8 cellular contexts compared by ENCODE assay signal in genomic region chr9:37801287-37801850, GRCh38. TPM values are rescaled to one million over a fixed set of nuclear protein-coding genes. Genes with fewer than 3 reads are reported as not detected.
DNase-seq lines count a peak whose midpoint lies in the region; ATAC-seq, FAIRE-seq and TF ChIP-seq lines count a peak whose summit lies in the region.

No MANE protein-coding gene starts in this region.

- in situ Hi-C loops in HepG2 (cut with HindIII; ENCODE audit: extremely low pct_ligation_motif_present, low pct_unique_long_range_greater_than_20kb), result no loop called here

- no peaks in the 10 kb centered on the region for H3K27me3 Mint-ChIP-seq in T-helper 2 cell treated with Interferon-gamma antibody and Interleukin-4, amounts not matched to agents 5 μg/mL and 100 μg/mL, for 36 hours (ENCODE audit: low read depth)
- H3K27me3 Mint-ChIP-seq in stimulated activated naive B cell treated with anti-CD40 and anti-IgM and Interleukin-4, amounts not matched to agents 10 μg/mL and 1 μg/mL and 100 μg/mL, for 72 hours, result no peaks in the 10 kb centered on the region

- H3K4me1 ChIP-seq in Peyer's patch (peaks cover 0 to 24% (median 16%) of the 10 kb centered on the region in 4 donors), HepG2 (ENCODE audit: insufficient read depth, low read length) (peaks cover 32% of the 10 kb centered on the region)

- POLR2A ChIA-PET in HepG2 (lab: Yijun Ruan, JAX), result interaction anchor here (0.6 to 1.8 kb wide), 6 partner anchors 13 to 819 kb away, joined by 3 to 29 read pairs (median 3); partner anchors contain the start of genes ANKRD18A, EXOSC3 and ZBTB5

- peaks cover 33% of the 10 kb centered on the region for H3K4me1 Mint-ChIP-seq in T-helper 2 cell treated with Interferon-gamma antibody and Interleukin-4, amounts not matched to agents 5 μg/mL and 100 μg/mL, for 36 hours (ENCODE audit: low read depth)
- H3K4me1 Mint-ChIP-seq in stimulated activated naive B cell treated with anti-CD40 and anti-IgM and Interleukin-4, amounts not matched to agents 10 μg/mL and 1 μg/mL and 100 μg/mL, for 72 hours, result peaks cover 18 to 30% of the 10 kb centered on the region in 2 donors

- no peaks in the 10 kb centered on the region for H3K9me3 Mint-ChIP-seq in T-helper 2 cell treated with Interferon-gamma antibody and Interleukin-4, amounts not matched to agents 5 μg/mL and 100 μg/mL, for 36 hours
- no peaks in the 10 kb centered on the region for H3K9me3 Mint-ChIP-seq in stimulated activated naive B cell treated with anti-CD40 and anti-IgM and Interleukin-4, amounts not matched to agents 10 μg/mL and 1 μg/mL and 100 μg/mL, for 72 hours

- peaks cover 10% of the 10 kb centered on the region for H3K36me3 Mint-ChIP-seq in T-helper 2 cell treated with Interferon-gamma antibody and Interleukin-4, amounts not matched to agents 5 μg/mL and 100 μg/mL, for 36 hours (ENCODE audit: low read depth)
- peaks cover 3 to 25% of the 10 kb centered on the region in 2 donors for H3K36me3 Mint-ChIP-seq in stimulated activated naive B cell treated with anti-CD40 and anti-IgM and Interleukin-4, amounts not matched to agents 10 μg/mL and 1 μg/mL and 100 μg/mL, for 72 hours

- H3K9me3 ChIP-seq in Peyer's patch (no peaks in the 10 kb centered on the region), HepG2 (ENCODE audit: low read length) (no peaks in the 10 kb centered on the region)

- no peak for TF ChIP-seq POLR2A in Peyer's patch (IDR thresholded peaks at IDR 0.05)
- TF ChIP-seq POLR2A in HepG2 (IDR thresholded peaks at IDR 0.05; ENCODE audit: insufficient read depth in 1 of 2, low read depth in 2 of 2, low read length in 2 of 2), result no peak

- TF ChIP-seq EP300 in HepG2 (IDR thresholded peaks at IDR 0.05; ENCODE audit: low read depth in 2 of 2, low read length in 2 of 2) (no peak), HepG2 (CRISPR knock-in tag; IDR thresholded peaks at IDR 0.05; ENCODE audit: borderline replicate concordance) (no peak)

- intact Hi-C loops in HepG2 (cut with micrococcal nuclease; ENCODE audit: unreplicated experiment), result no loop called here

- H3K27ac Mint-ChIP-seq in T-helper 2 cell treated with Interferon-gamma antibody and Interleukin-4, amounts not matched to agents 5 μg/mL and 100 μg/mL, for 36 hours, result peak overlapping the region; percentile 73
- H3K27ac Mint-ChIP-seq in stimulated activated naive B cell treated with anti-CD40 and anti-IgM and Interleukin-4, amounts not matched to agents 10 μg/mL and 1 μg/mL and 100 μg/mL, for 72 hours, result peak overlapping the region; percentile 95

- peak overlapping the region; percentile 86 for H3K4me3 Mint-ChIP-seq in T-helper 2 cell treated with Interferon-gamma antibody and Interleukin-4, amounts not matched to agents 5 μg/mL and 100 μg/mL, for 36 hours
- peak overlapping the region; percentile 91 to 94 for H3K4me3 Mint-ChIP-seq in stimulated activated naive B cell treated with anti-CD40 and anti-IgM and Interleukin-4, amounts not matched to agents 10 μg/mL and 1 μg/mL and 100 μg/mL, for 72 hours

- CTCF ChIA-PET in HepG2 (lab: Yijun Ruan, JAX; ENCODE audit: low intra/inter-chr PET ratio, low total read pairs), result interaction anchor here (1.9 kb wide), 1 partner anchor 16 kb away, joined by 4 read pairs; no protein-coding TSS in a partner anchor

- peak; percentile 10; the same call in 1 of the 2 replicates for TF ChIP-seq RAD21 in HepG2 (CRISPR knock-in tag; IDR thresholded peaks at IDR 0.05)

- TF ChIP-seq CTCF in Peyer's patch (IDR thresholded peaks at IDR 0.05) (no peak), bronchial epithelial cell (IDR thresholded peaks at IDR 0.05; ENCODE audit: insufficient read depth, low read length, severe bottlenecking) (no peak), HepG2 (CRISPR knock-in tag; IDR thresholded peaks at IDR 0.05) (no peak), GM10266 (IDR thresholded peaks at IDR 0.05; ENCODE audit: control insufficient read depth, insufficient read depth, low read depth, missing control alignments) (no peak)

- H3K4me3 ChIP-seq in Peyer's patch (peak overlapping the region; percentile 66 to 90 (median 87)), bronchial epithelial cell (ENCODE audit: low read depth, low read length) (peak overlapping the region; percentile 57), HepG2 (replicated peaks in 1 of 3; ENCODE audit: insufficient read depth in 1 of 3, low read depth in 2 of 3, low read length in 3 of 3) (peak overlapping the region; percentile 93 to 96 (median 94))

- H3K36me3 ChIP-seq in Peyer's patch (no peaks in the 10 kb centered on the region), bronchial epithelial cell (ENCODE audit: control insufficient read depth, insufficient read depth, low read length) (no peaks in the 10 kb centered on the region), HepG2 (replicated peaks in 1 of 2; ENCODE audit: control insufficient read depth in 1 of 2, insufficient read depth in 2 of 2, low read length in 2 of 2) (no peaks in the 10 kb centered on the region)

- DNase-seq in T-helper 2 cell treated with Interferon-gamma antibody and Interleukin-4, amounts not matched to agents 5 μg/mL and 100 μg/mL, for 36 hours (ENCODE audit: low spot score), result peak; percentile 39
- no peak for DNase-seq in T-helper 2 cell
- DNase-seq in Peyer's patch, result peak; percentile 20 to 73 (median 51)
- DNase-seq in bronchial epithelial cell (ENCODE audit: low read depth), result peak; percentile 22
- DNase-seq in HepG2 (ENCODE audit: low spot score), result no peak
- no peak for DNase-seq in stimulated activated naive B cell treated with anti-CD40 and anti-IgM and Interleukin-4, amounts not matched to agents 10 μg/mL and 1 μg/mL and 100 μg/mL, for 72 hours
- DNase-seq in GM10266 (ENCODE audit: extremely low spot score), result no peak

- ATAC-seq in HG02943 (IDR thresholded peaks at IDR 0.05; ENCODE audit: low read depth, unreplicated experiment), result peak; percentile 26
- peak; percentile 76 for ATAC-seq in HepG2
- ATAC-seq in stimulated activated naive B cell treated with anti-CD40 and anti-IgM and Interleukin-4, amounts not matched to agents 10 μg/mL and 1 μg/mL and 100 μg/mL, for 72 hours (replicated peaks), result peak; percentile 50 to 54

- peak overlapping the region; percentile 88 for H3K9ac ChIP-seq in HepG2 (ENCODE audit: insufficient read depth, low read depth, low read length)

- peak overlapping the region; percentile 98 for H3K4me2 ChIP-seq in HepG2 (ENCODE audit: low read depth, low read length)

- under 1% methylated on average over 22 of the region's 45 CpGs for WGBS in HepG2 (ENCODE audit: low lambda C conversion rate)

- H4K20me1 ChIP-seq in HepG2 (ENCODE audit: insufficient read depth, low read length), result peaks cover 12% of the 10 kb centered on the region; the same call in 1 of the 2 replicates

- H3K79me2 ChIP-seq in HepG2 (ENCODE audit: insufficient read depth, low read length), result peaks cover 37% of the 10 kb centered on the region

- H3K27me3 ChIP-seq in Peyer's patch (no peaks in the 10 kb centered on the region), bronchial epithelial cell (ENCODE audit: control insufficient read depth, insufficient read depth, low read length) (no peaks in the 10 kb centered on the region), HepG2 (ENCODE audit: control insufficient read depth in 1 of 2, insufficient read depth in 2 of 2, low read length in 2 of 2) (no peaks in the 10 kb centered on the region)

- H3K27ac ChIP-seq in Peyer's patch (peak overlapping the region; percentile 75 to 90 (median 86)), HepG2 (ENCODE audit: extremely low read length, insufficient read depth, low read length) (peak overlapping the region; percentile 89)

- FAIRE-seq in bronchial epithelial cell (lab: Jason Lieb, UNC) (no peak), HepG2 (lab: Jason Lieb, UNC) (no peak)

- no peak overlapping the region for H2AFZ ChIP-seq in HepG2 (ENCODE audit: low read length)

- no TSS peak for BruUV-seq in HepG2 (replicated peaks; lab: Mats Ljungman, UMichigan)

RNA-seq across cellular contexts. Expression of gene DCAF10, which starts 0.8 kb away (rescaled TPM):
- total RNA-seq in Peyer's patch, result 10 to 100 TPM; 23.4 to 84.2 (median 32.8) TPM
- total RNA-seq in bronchial epithelial cell, result 24.7 and 29.5 TPM in 2 replicates
- total RNA-seq in HepG2 (2016; rRNA removed; fragmentation: Illumina TruSeq; extraction: Trizol), result 9.2 and 13.5 TPM in 2 replicates
- total RNA-seq in HepG2 (2016; cell fraction: cytosol; rRNA removed; fragmentation: Illumina TruSeq; extraction: Trizol; ENCODE audit: low read depth), result 6.0 and 8.2 TPM in 2 replicates
- 10.4 and 11.0 TPM in 2 replicates for total RNA-seq in HepG2 (2016; cell fraction: insoluble cytoplasmic fraction; rRNA removed; fragmentation: Illumina TruSeq; extraction: Trizol)
- total RNA-seq in HepG2 (2016; cell fraction: membrane; rRNA removed; fragmentation: Illumina TruSeq; extraction: Trizol), result 16.1 and 19.8 TPM in 2 replicates
- total RNA-seq in HepG2 (2016; cell fraction: nucleus; rRNA removed; fragmentation: Illumina TruSeq; extraction: Trizol), result 7.2 and 8.2 TPM in 2 replicates
- 20.2 and 20.3 TPM in 2 replicates for polyA plus RNA-seq in HepG2 (2011; rRNA removed)
- 11.6 and 13.6 TPM in 2 replicates for polyA plus RNA-seq in HepG2 (2011; cell fraction: cytosol; rRNA removed)
- polyA plus RNA-seq in HepG2 (2011; cell fraction: nucleus; rRNA removed), result 6.9 and 9.9 TPM in 2 replicates
- 15.4 and 17.6 TPM in 2 replicates for polyA plus RNA-seq in HepG2 (2012)
- polyA plus RNA-seq in HepG2 (2016; cell fraction: cytosol; fragmentation: Illumina TruSeq; extraction: Trizol; ENCODE audit: low read depth), result 9.8 and 10.5 TPM in 2 replicates
- polyA plus RNA-seq in HepG2 (2016; cell fraction: insoluble cytoplasmic fraction; fragmentation: Illumina TruSeq; extraction: Trizol; ENCODE audit: low read depth), result 11.4 and 13.3 TPM in 2 replicates
- 15.7 and 16.5 TPM in 2 replicates for polyA plus RNA-seq in HepG2 (2016; cell fraction: membrane; fragmentation: Illumina TruSeq; extraction: Trizol; ENCODE audit: low read depth)
- polyA plus RNA-seq in HepG2 (2016; cell fraction: nucleus; fragmentation: Illumina TruSeq; extraction: Trizol; ENCODE audit: insufficient read depth, low read depth), result 8.7 and 9.6 TPM in 2 replicates
- polyA minus RNA-seq in HepG2 (2011; rRNA and poly(A)+ RNA removed; ENCODE audit: low replicate concordance), result 36.6 and 47.8 TPM in 2 replicates
- 16.3 and 18.7 TPM in 2 replicates for polyA minus RNA-seq in HepG2 (2011; cell fraction: cytosol; rRNA and poly(A)+ RNA removed)
- polyA minus RNA-seq in HepG2 (2011; cell fraction: nucleus; rRNA and poly(A)+ RNA removed), result 19.4 and 21.5 TPM in 2 replicates

RNA-seq across cellular contexts. Expression of gene EXOSC3, which starts 16.5 kb away (rescaled TPM):
- 10 to 100 TPM; 32.0 to 63.5 (median 44.7) TPM for total RNA-seq in Peyer's patch
- 25.8 and 37.0 TPM in 2 replicates for total RNA-seq in bronchial epithelial cell
- 68.7 and 98.1 TPM in 2 replicates for total RNA-seq in HepG2 (2016; rRNA removed; fragmentation: Illumina TruSeq; extraction: Trizol)
- 16.9 and 18.1 TPM in 2 replicates for total RNA-seq in HepG2 (2016; cell fraction: cytosol; rRNA removed; fragmentation: Illumina TruSeq; extraction: Trizol; ENCODE audit: low read depth)
- total RNA-seq in HepG2 (2016; cell fraction: insoluble cytoplasmic fraction; rRNA removed; fragmentation: Illumina TruSeq; extraction: Trizol), result 74.8 and 108 TPM in 2 replicates
- 26.9 and 30.0 TPM in 2 replicates for total RNA-seq in HepG2 (2016; cell fraction: membrane; rRNA removed; fragmentation: Illumina TruSeq; extraction: Trizol)
- total RNA-seq in HepG2 (2016; cell fraction: nucleus; rRNA removed; fragmentation: Illumina TruSeq; extraction: Trizol), result 36.8 and 38.1 TPM in 2 replicates
- 12.0 and 17.5 TPM in 2 replicates for polyA plus RNA-seq in HepG2 (2011; rRNA removed)
- polyA plus RNA-seq in HepG2 (2011; cell fraction: cytosol; rRNA removed), result 17.7 and 19.6 TPM in 2 replicates
- polyA plus RNA-seq in HepG2 (2011; cell fraction: nucleus; rRNA removed), result 19.9 and 35.1 TPM in 2 replicates
- polyA plus RNA-seq in HepG2 (2012), result 20.1 and 33.0 TPM in 2 replicates
- polyA plus RNA-seq in HepG2 (2016; cell fraction: cytosol; fragmentation: Illumina TruSeq; extraction: Trizol; ENCODE audit: low read depth), result 18.6 and 21.1 TPM in 2 replicates
- 115 and 129 TPM in 2 replicates for polyA plus RNA-seq in HepG2 (2016; cell fraction: insoluble cytoplasmic fraction; fragmentation: Illumina TruSeq; extraction: Trizol; ENCODE audit: low read depth)
- polyA plus RNA-seq in HepG2 (2016; cell fraction: membrane; fragmentation: Illumina TruSeq; extraction: Trizol; ENCODE audit: low read depth), result 21.5 and 24.3 TPM in 2 replicates
- 42.9 and 51.0 TPM in 2 replicates for polyA plus RNA-seq in HepG2 (2016; cell fraction: nucleus; fragmentation: Illumina TruSeq; extraction: Trizol; ENCODE audit: insufficient read depth, low read depth)
- 22.5 and 25.4 TPM in 2 replicates for polyA minus RNA-seq in HepG2 (2011; rRNA and poly(A)+ RNA removed; ENCODE audit: low replicate concordance)
- polyA minus RNA-seq in HepG2 (2011; cell fraction: cytosol; rRNA and poly(A)+ RNA removed), result 18.1 and 24.0 TPM in 2 replicates
- 78.7 and 105 TPM in 2 replicates for polyA minus RNA-seq in HepG2 (2011; cell fraction: nucleus; rRNA and poly(A)+ RNA removed)

RNA-seq across cellular contexts. Expression of gene TRMT10B, which starts 47.8 kb away (rescaled TPM):
- total RNA-seq in Peyer's patch (10 to 100 TPM in 3 of 4 donors, 1 to 10 TPM in 1; 3.3 to 33.0 (median 16.1) TPM), bronchial epithelial cell (3.2 TPM in 2 replicates), HepG2 (2016; rRNA removed; fragmentation: Illumina TruSeq; extraction: Trizol) (3.1 and 3.3 TPM in 2 replicates)
- total RNA-seq in HepG2 (2016; cell fraction: cytosol; rRNA removed; fragmentation: Illumina TruSeq; extraction: Trizol; ENCODE audit: low read depth), result 3.1 and 3.5 TPM in 2 replicates
- total RNA-seq in HepG2 (2016; cell fraction: insoluble cytoplasmic fraction; rRNA removed; fragmentation: Illumina TruSeq; extraction: Trizol), result 2.8 and 2.9 TPM in 2 replicates
- 2.1 and 2.3 TPM in 2 replicates for total RNA-seq in HepG2 (2016; cell fraction: membrane; rRNA removed; fragmentation: Illumina TruSeq; extraction: Trizol)
- 3.1 and 4.0 TPM in 2 replicates for total RNA-seq in HepG2 (2016; cell fraction: nucleus; rRNA removed; fragmentation: Illumina TruSeq; extraction: Trizol)
- 3.9 TPM in 2 replicates for polyA plus RNA-seq in HepG2 (2011; rRNA removed)
- polyA plus RNA-seq in HepG2 (2011; cell fraction: cytosol; rRNA removed), result 1.6 and 2.4 TPM in 2 replicates
- 3.8 and 5.7 TPM in 2 replicates for polyA plus RNA-seq in HepG2 (2011; cell fraction: nucleus; rRNA removed)
- polyA plus RNA-seq in HepG2 (2012), result 3.7 and 4.8 TPM in 2 replicates
- 1.0 and 1.2 TPM in 2 replicates for polyA plus RNA-seq in HepG2 (2016; cell fraction: cytosol; fragmentation: Illumina TruSeq; extraction: Trizol; ENCODE audit: low read depth)
- 4.5 TPM in 2 replicates for polyA plus RNA-seq in HepG2 (2016; cell fraction: insoluble cytoplasmic fraction; fragmentation: Illumina TruSeq; extraction: Trizol; ENCODE audit: low read depth)
- polyA plus RNA-seq in HepG2 (2016; cell fraction: membrane; fragmentation: Illumina TruSeq; extraction: Trizol; ENCODE audit: low read depth), result 1.7 and 1.9 TPM in 2 replicates
- 7.2 and 8.2 TPM in 2 replicates for polyA plus RNA-seq in HepG2 (2016; cell fraction: nucleus; fragmentation: Illumina TruSeq; extraction: Trizol; ENCODE audit: insufficient read depth, low read depth)
- polyA minus RNA-seq in HepG2 (2011; rRNA and poly(A)+ RNA removed; ENCODE audit: low replicate concordance), result 2.0 and 3.6 TPM in 2 replicates
- 1.7 and 2.2 TPM in 2 replicates for polyA minus RNA-seq in HepG2 (2011; cell fraction: cytosol; rRNA and poly(A)+ RNA removed)
- 7.2 and 10.3 TPM in 2 replicates for polyA minus RNA-seq in HepG2 (2011; cell fraction: nucleus; rRNA and poly(A)+ RNA removed)

Comparison
In these comparisons a context has a peak if more than half of its experiments do, and no peak if none do; other contexts are left out.
1. DNase-seq: peak in T-helper 2 cell treated with Interferon-gamma antibody and Interleukin-4, amounts not matched to agents 5 μg/mL and 100 μg/mL, for 36 hours (single experiment), Peyer's patch (3 of 3) and bronchial epithelial cell (single experiment); none in T-helper 2 cell (0 of 5), HepG2 (single experiment), stimulated activated naive B cell treated with anti-CD40 and anti-IgM and Interleukin-4, amounts not matched to agents 10 μg/mL and 1 μg/mL and 100 μg/mL, for 72 hours (single experiment) and GM10266 (single experiment).
2. ATAC-seq: peak in every context shown above with its lines; median percentile 76 in HepG2; 52 in stimulated activated naive B cell treated with anti-CD40 and anti-IgM and Interleukin-4, amounts not matched to agents 10 μg/mL and 1 μg/mL and 100 μg/mL, for 72 hours; 26 in HG02943.
3. Peak in every context shown above with its lines, with median percentiles within 50 percentile points of each other: H3K4me3 ChIP-seq.